In the genomic region with DNA sequence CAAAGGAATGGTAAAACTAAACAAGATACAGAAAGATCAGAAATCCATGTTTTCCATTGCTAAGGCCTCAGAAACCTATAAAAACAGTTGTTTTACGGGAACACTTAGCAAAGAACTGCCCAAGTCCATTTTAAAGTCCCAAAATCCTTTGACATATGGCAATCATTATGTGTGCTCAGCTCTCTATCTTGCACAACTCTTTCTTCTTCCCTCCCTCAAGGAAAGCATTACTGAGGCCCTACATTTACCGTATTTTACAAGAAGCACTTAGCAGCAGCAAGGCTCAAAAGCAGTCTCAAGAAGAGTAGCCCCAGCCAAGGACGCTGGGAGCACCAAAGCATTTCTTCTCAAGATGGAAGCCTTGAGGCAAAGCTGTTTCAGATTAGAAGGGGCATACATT, we compare ENCODE assay signal across 1 cellular context.
TF ChIP-seq lines count a peak whose summit lies in the region.

No MANE protein-coding gene starts in this region.

TF ChIP-seq in WTC11, 78 proteins besides CTCF, POLR2A, EP300 and RAD21 (continued from another document):
- TF ChIP-seq, protein P1, sequence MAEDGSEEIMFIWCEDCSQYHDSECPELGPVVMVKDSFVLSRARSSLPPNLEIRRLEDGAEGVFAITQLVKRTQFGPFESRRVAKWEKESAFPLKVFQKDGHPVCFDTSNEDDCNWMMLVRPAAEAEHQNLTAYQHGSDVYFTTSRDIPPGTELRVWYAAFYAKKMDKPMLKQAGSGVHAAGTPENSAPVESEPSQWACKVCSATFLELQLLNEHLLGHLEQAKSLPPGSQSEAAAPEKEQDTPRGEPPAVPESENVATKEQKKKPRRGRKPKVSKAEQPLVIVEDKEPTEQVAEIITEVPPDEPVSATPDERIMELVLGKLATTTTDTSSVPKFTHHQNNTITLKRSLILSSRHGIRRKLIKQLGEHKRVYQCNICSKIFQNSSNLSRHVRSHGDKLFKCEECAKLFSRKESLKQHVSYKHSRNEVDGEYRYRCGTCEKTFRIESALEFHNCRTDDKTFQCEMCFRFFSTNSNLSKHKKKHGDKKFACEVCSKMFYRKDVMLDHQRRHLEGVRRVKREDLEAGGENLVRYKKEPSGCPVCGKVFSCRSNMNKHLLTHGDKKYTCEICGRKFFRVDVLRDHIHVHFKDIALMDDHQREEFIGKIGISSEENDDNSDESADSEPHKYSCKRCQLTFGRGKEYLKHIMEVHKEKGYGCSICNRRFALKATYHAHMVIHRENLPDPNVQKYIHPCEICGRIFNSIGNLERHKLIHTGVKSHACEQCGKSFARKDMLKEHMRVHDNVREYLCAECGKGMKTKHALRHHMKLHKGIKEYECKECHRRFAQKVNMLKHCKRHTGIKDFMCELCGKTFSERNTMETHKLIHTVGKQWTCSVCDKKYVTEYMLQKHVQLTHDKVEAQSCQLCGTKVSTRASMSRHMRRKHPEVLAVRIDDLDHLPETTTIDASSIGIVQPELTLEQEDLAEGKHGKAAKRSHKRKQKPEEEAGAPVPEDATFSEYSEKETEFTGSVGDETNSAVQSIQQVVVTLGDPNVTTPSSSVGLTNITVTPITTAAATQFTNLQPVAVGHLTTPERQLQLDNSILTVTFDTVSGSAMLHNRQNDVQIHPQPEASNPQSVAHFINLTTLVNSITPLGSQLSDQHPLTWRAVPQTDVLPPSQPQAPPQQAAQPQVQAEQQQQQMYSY (CRISPR knock-in tag; IDR thresholded peaks at IDR 0.05), result no peak
- TF ChIP-seq IRF2 (CRISPR knock-in tag; IDR thresholded peaks at IDR 0.05; ENCODE audit: borderline replicate concordance, low read depth) (no peak), TEAD1 (CRISPR knock-in tag; IDR thresholded peaks at IDR 0.05) (no peak), CREM (CRISPR knock-in tag; IDR thresholded peaks at IDR 0.05) (no peak), FOXK1 (CRISPR knock-in tag; IDR thresholded peaks at IDR 0.05) (no peak)
- TF ChIP-seq, protein P2, sequence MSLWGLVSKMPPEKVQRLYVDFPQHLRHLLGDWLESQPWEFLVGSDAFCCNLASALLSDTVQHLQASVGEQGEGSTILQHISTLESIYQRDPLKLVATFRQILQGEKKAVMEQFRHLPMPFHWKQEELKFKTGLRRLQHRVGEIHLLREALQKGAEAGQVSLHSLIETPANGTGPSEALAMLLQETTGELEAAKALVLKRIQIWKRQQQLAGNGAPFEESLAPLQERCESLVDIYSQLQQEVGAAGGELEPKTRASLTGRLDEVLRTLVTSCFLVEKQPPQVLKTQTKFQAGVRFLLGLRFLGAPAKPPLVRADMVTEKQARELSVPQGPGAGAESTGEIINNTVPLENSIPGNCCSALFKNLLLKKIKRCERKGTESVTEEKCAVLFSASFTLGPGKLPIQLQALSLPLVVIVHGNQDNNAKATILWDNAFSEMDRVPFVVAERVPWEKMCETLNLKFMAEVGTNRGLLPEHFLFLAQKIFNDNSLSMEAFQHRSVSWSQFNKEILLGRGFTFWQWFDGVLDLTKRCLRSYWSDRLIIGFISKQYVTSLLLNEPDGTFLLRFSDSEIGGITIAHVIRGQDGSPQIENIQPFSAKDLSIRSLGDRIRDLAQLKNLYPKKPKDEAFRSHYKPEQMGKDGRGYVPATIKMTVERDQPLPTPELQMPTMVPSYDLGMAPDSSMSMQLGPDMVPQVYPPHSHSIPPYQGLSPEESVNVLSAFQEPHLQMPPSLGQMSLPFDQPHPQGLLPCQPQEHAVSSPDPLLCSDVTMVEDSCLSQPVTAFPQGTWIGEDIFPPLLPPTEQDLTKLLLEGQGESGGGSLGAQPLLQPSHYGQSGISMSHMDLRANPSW (CRISPR knock-in tag; conservative IDR thresholded peaks at IDR 0.05; ENCODE audit: low read depth), result no peak
- TF ChIP-seq, protein P3, sequence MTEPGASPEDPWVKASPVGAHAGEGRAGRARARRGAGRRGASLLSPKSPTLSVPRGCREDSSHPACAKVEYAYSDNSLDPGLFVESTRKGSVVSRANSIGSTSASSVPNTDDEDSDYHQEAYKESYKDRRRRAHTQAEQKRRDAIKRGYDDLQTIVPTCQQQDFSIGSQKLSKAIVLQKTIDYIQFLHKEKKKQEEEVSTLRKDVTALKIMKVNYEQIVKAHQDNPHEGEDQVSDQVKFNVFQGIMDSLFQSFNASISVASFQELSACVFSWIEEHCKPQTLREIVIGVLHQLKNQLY (CRISPR knock-in tag; IDR thresholded peaks at IDR 0.05), result no peak
- TF ChIP-seq, protein P4, sequence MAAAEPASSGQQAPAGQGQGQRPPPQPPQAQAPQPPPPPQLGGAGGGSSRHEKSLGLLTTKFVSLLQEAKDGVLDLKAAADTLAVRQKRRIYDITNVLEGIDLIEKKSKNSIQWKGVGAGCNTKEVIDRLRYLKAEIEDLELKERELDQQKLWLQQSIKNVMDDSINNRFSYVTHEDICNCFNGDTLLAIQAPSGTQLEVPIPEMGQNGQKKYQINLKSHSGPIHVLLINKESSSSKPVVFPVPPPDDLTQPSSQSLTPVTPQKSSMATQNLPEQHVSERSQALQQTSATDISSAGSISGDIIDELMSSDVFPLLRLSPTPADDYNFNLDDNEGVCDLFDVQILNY (CRISPR knock-in tag; IDR thresholded peaks at IDR 0.05), result no peak
TF ChIP-seq in WTC11: peak in this region for 0.
